7 cellular contexts compared by ENCODE assay signal in genomic region chr17:7136266-7136877, GRCh38. TPM values are rescaled to one million over a fixed set of nuclear protein-coding genes. Genes with fewer than 3 reads are reported as not detected.
DNase-seq lines count a peak whose midpoint lies in the region; ATAC-seq, FAIRE-seq and TF ChIP-seq lines count a peak whose summit lies in the region.

No MANE protein-coding gene starts in this region.

- peaks cover 70% of the 10 kb centered on the region for H3K4me1 ChIP-seq in HepG2 (ENCODE audit: insufficient read depth, low read length)

- no peak overlapping the region for H3K9ac ChIP-seq in HepG2 (ENCODE audit: insufficient read depth, low read depth, low read length)

- WGBS in HepG2 (ENCODE audit: low lambda C conversion rate) = 22% methylated on average over 9 of the region's 9 CpGs

- H3K36me3 ChIP-seq in HepG2 (replicated peaks in 1 of 2; ENCODE audit: control insufficient read depth in 1 of 2, insufficient read depth in 2 of 2, low read length in 2 of 2) = no peaks in the 10 kb centered on the region

- TF ChIP-seq POLR2A in GM12892 (IDR thresholded peaks at IDR 0.05; ENCODE audit: low read depth, low read length) (no peak), HepG2 (IDR thresholded peaks at IDR 0.05; ENCODE audit: insufficient read depth in 1 of 2, low read depth in 2 of 2, low read length in 2 of 2) (no peak)

- H3K79me2 ChIP-seq in HepG2 (ENCODE audit: insufficient read depth, low read length) = no peaks in the 10 kb centered on the region

- no peak for DNase-seq in GM12892 (ENCODE audit: insufficient read length)
- DNase-seq in NCI-H2196 (lab: John Stamatoyannopoulos, UW; ENCODE audit: unreplicated experiment) = peak; percentile 59
- peak; percentile 62 for DNase-seq in activated CD4-positive, alpha-beta T cell treated with anti-CD3 and anti-CD28 coated beads for 1 hour
- DNase-seq in cerebellar cortex (ENCODE audit: low spot score) = peak; percentile 80
- DNase-seq in HepG2 (ENCODE audit: low spot score) = peak; percentile 63
- peak; percentile 66 to 77 for DNase-seq in stimulated activated CD4-positive, alpha-beta T cell treated with anti-CD3 and anti-CD28 coated beads, Interleukin-4, amount 100 ng/mL, for 48 hours (ENCODE audit: low read depth in 2 of 2)

- peak; percentile 81 for TF ChIP-seq CTCF in HepG2 (CRISPR knock-in tag; IDR thresholded peaks at IDR 0.05)

- H3K4me3 ChIP-seq in HepG2 (replicated peaks in 1 of 3; ENCODE audit: insufficient read depth in 1 of 3, low read depth in 2 of 3, low read length in 3 of 3) = peak overlapping the region; percentile 24 to 50 (median 30)

- intact Hi-C loops in HepG2 (cut with micrococcal nuclease; ENCODE audit: unreplicated experiment) = loop anchor here (1.0 to 5.0 kb wide), 3 partner anchors 41 to 84 kb away; partner anchors contain the start of gene ASGR1

- ATAC-seq in HepG2 (no peak), HG02759 (IDR thresholded peaks at IDR 0.05; ENCODE audit: unreplicated experiment) (no peak)

- H4K20me1 ChIP-seq in HepG2 (ENCODE audit: insufficient read depth, low read length) = no peaks in the 10 kb centered on the region

- POLR2A ChIA-PET in HepG2 (lab: Yijun Ruan, JAX) = interaction anchor here (1.0 to 3.3 kb wide), 8 partner anchors 22 to 91 kb away, joined by 3 to 16 read pairs (median 8); partner anchors contain the start of gene ASGR2

- CTCF ChIA-PET in HepG2 (lab: Yijun Ruan, JAX; ENCODE audit: low intra/inter-chr PET ratio, low total read pairs) = interaction anchor here (1.2 to 4.0 kb wide), 5 partner anchors 10 to 90 kb away, joined by 4 to 64 read pairs (median 5); no protein-coding TSS in a partner anchor

- peak overlapping the region; percentile 78 for H3K4me2 ChIP-seq in HepG2 (ENCODE audit: low read depth, low read length)

- peak overlapping the region; percentile 66 for H3K27ac ChIP-seq in HepG2 (ENCODE audit: extremely low read length, insufficient read depth, low read length)

- H3K27me3 ChIP-seq in HepG2 (ENCODE audit: control insufficient read depth in 1 of 2, insufficient read depth in 2 of 2, low read length in 2 of 2) = no peaks in the 10 kb centered on the region

- no peak for TF ChIP-seq EP300 in HepG2 (IDR thresholded peaks at IDR 0.05; ENCODE audit: low read depth in 2 of 2, low read length in 2 of 2)
- TF ChIP-seq EP300 in HepG2 (CRISPR knock-in tag; IDR thresholded peaks at IDR 0.05; ENCODE audit: borderline replicate concordance) = no peak

- peak; percentile 89 for TF ChIP-seq RAD21 in HepG2 (CRISPR knock-in tag; IDR thresholded peaks at IDR 0.05)

- FAIRE-seq in GM12892 (lab: Jason Lieb, UNC) (peak; percentile 83), HepG2 (lab: Jason Lieb, UNC) (peak; percentile 56)

- no peaks in the 10 kb centered on the region for H3K9me3 ChIP-seq in HepG2 (ENCODE audit: low read length)

- no TSS peak for BruUV-seq in HepG2 (replicated peaks; lab: Mats Ljungman, UMichigan)

- no peak overlapping the region for H2AFZ ChIP-seq in HepG2 (ENCODE audit: low read length)

- in situ Hi-C loops in HepG2 (cut with HindIII; ENCODE audit: extremely low pct_ligation_motif_present, low pct_unique_long_range_greater_than_20kb) = loop anchor here (5.0 kb wide), 1 partner anchor 84 kb away; no protein-coding TSS in a partner anchor

TF ChIP-seq in HepG2, 621 proteins besides CTCF, POLR2A, EP300 and RAD21 (continues in another document):
- TF ChIP-seq SMYD3 (CRISPR knock-in tag; IDR thresholded peaks at IDR 0.05) (no peak), BRCA1 (CRISPR knock-in tag; IDR thresholded peaks at IDR 0.05) (0 out of 2 replicates have a peak, but pooled peaks have one; percentile 43), KMT2B (CRISPR knock-in tag; IDR thresholded peaks at IDR 0.05) (no peak), ZFP82 (CRISPR knock-in tag; IDR thresholded peaks at IDR 0.05; ENCODE audit: borderline replicate concordance) (no peak), SMC3 (IDR thresholded peaks at IDR 0.05; ENCODE audit: low read length) (peak; percentile 96), ZSCAN25 (CRISPR knock-in tag; IDR thresholded peaks at IDR 0.05) (no peak)

RNA-seq across cellular contexts. Expression of gene ASGR2, which starts 21.8 kb away (rescaled TPM):
- 0.32 TPM for polyA plus RNA-seq in GM12892 (2012; ENCODE audit: missing spikeins)
- 142 and 320 TPM in 2 replicates for total RNA-seq in HepG2 (2016; rRNA removed; fragmentation: Illumina TruSeq; extraction: Trizol)
- 153 and 157 TPM in 2 replicates for total RNA-seq in HepG2 (2016; cell fraction: cytosol; rRNA removed; fragmentation: Illumina TruSeq; extraction: Trizol; ENCODE audit: low read depth)
- total RNA-seq in HepG2 (2016; cell fraction: insoluble cytoplasmic fraction; rRNA removed; fragmentation: Illumina TruSeq; extraction: Trizol) = 137 and 326 TPM in 2 replicates
- 154 and 165 TPM in 2 replicates for total RNA-seq in HepG2 (2016; cell fraction: membrane; rRNA removed; fragmentation: Illumina TruSeq; extraction: Trizol)
- total RNA-seq in HepG2 (2016; cell fraction: nucleus; rRNA removed; fragmentation: Illumina TruSeq; extraction: Trizol) = 251 and 289 TPM in 2 replicates
- polyA plus RNA-seq in HepG2 (2011; rRNA removed) = 754 and 762 TPM in 2 replicates
- polyA plus RNA-seq in HepG2 (2011; cell fraction: cytosol; rRNA removed) = 620 and 780 TPM in 2 replicates
- 692 and 800 TPM in 2 replicates for polyA plus RNA-seq in HepG2 (2011; cell fraction: nucleus; rRNA removed)
- 341 and 394 TPM in 2 replicates for polyA plus RNA-seq in HepG2 (2012)
- 194 and 207 TPM in 2 replicates for polyA plus RNA-seq in HepG2 (2016; cell fraction: cytosol; fragmentation: Illumina TruSeq; extraction: Trizol; ENCODE audit: low read depth)
- polyA plus RNA-seq in HepG2 (2016; cell fraction: insoluble cytoplasmic fraction; fragmentation: Illumina TruSeq; extraction: Trizol; ENCODE audit: low read depth) = 170 and 186 TPM in 2 replicates
- polyA plus RNA-seq in HepG2 (2016; cell fraction: membrane; fragmentation: Illumina TruSeq; extraction: Trizol; ENCODE audit: low read depth) = 175 and 177 TPM in 2 replicates
- polyA plus RNA-seq in HepG2 (2016; cell fraction: nucleus; fragmentation: Illumina TruSeq; extraction: Trizol; ENCODE audit: insufficient read depth, low read depth) = 623 and 667 TPM in 2 replicates
- 371 TPM in 1 of 2 replicates, not detected in the other for polyA minus RNA-seq in HepG2 (2011; rRNA and poly(A)+ RNA removed; ENCODE audit: low replicate concordance)
- polyA minus RNA-seq in HepG2 (2011; cell fraction: cytosol; rRNA and poly(A)+ RNA removed) = 131 TPM in 2 replicates
- polyA minus RNA-seq in HepG2 (2011; cell fraction: nucleus; rRNA and poly(A)+ RNA removed) = 102 and 109 TPM in 2 replicates

RNA-seq across cellular contexts. Expression of gene ASGR1, which starts 42.8 kb away (rescaled TPM):
- polyA plus RNA-seq in GM12892 (2012; ENCODE audit: missing spikeins) = not detected
- 156 and 353 TPM in 2 replicates for total RNA-seq in HepG2 (2016; rRNA removed; fragmentation: Illumina TruSeq; extraction: Trizol)
- 114 and 140 TPM in 2 replicates for total RNA-seq in HepG2 (2016; cell fraction: cytosol; rRNA removed; fragmentation: Illumina TruSeq; extraction: Trizol; ENCODE audit: low read depth)
- 143 and 370 TPM in 2 replicates for total RNA-seq in HepG2 (2016; cell fraction: insoluble cytoplasmic fraction; rRNA removed; fragmentation: Illumina TruSeq; extraction: Trizol)
- total RNA-seq in HepG2 (2016; cell fraction: membrane; rRNA removed; fragmentation: Illumina TruSeq; extraction: Trizol) = 141 and 170 TPM in 2 replicates
- 259 and 311 TPM in 2 replicates for total RNA-seq in HepG2 (2016; cell fraction: nucleus; rRNA removed; fragmentation: Illumina TruSeq; extraction: Trizol)
- polyA plus RNA-seq in HepG2 (2011; rRNA removed) = 796 and 885 TPM in 2 replicates
- 756 and 1,094 TPM in 2 replicates for polyA plus RNA-seq in HepG2 (2011; cell fraction: cytosol; rRNA removed)
- polyA plus RNA-seq in HepG2 (2011; cell fraction: nucleus; rRNA removed) = 1,952 and 2,162 TPM in 2 replicates
- polyA plus RNA-seq in HepG2 (2012) = 455 and 483 TPM in 2 replicates
- polyA plus RNA-seq in HepG2 (2016; cell fraction: cytosol; fragmentation: Illumina TruSeq; extraction: Trizol; ENCODE audit: low read depth) = 105 and 129 TPM in 2 replicates
- 167 and 180 TPM in 2 replicates for polyA plus RNA-seq in HepG2 (2016; cell fraction: insoluble cytoplasmic fraction; fragmentation: Illumina TruSeq; extraction: Trizol; ENCODE audit: low read depth)
- 121 and 143 TPM in 2 replicates for polyA plus RNA-seq in HepG2 (2016; cell fraction: membrane; fragmentation: Illumina TruSeq; extraction: Trizol; ENCODE audit: low read depth)
- 760 and 778 TPM in 2 replicates for polyA plus RNA-seq in HepG2 (2016; cell fraction: nucleus; fragmentation: Illumina TruSeq; extraction: Trizol; ENCODE audit: insufficient read depth, low read depth)
- 0.19 and 386 TPM in 2 replicates for polyA minus RNA-seq in HepG2 (2011; rRNA and poly(A)+ RNA removed; ENCODE audit: low replicate concordance)
- 254 and 269 TPM in 2 replicates for polyA minus RNA-seq in HepG2 (2011; cell fraction: cytosol; rRNA and poly(A)+ RNA removed)
- 141 and 153 TPM in 2 replicates for polyA minus RNA-seq in HepG2 (2011; cell fraction: nucleus; rRNA and poly(A)+ RNA removed)

RNA-seq across cellular contexts. Expression of gene CLEC10A, which starts 56.3 kb away (rescaled TPM):
- polyA plus RNA-seq in GM12892 (2012; ENCODE audit: missing spikeins) = not detected
- not detected in 2 replicates for total RNA-seq in HepG2 (2016; rRNA removed; fragmentation: Illumina TruSeq; extraction: Trizol)
- total RNA-seq in HepG2 (2016; cell fraction: cytosol; rRNA removed; fragmentation: Illumina TruSeq; extraction: Trizol; ENCODE audit: low read depth) = not detected in 2 replicates
- total RNA-seq in HepG2 (2016; cell fraction: insoluble cytoplasmic fraction; rRNA removed; fragmentation: Illumina TruSeq; extraction: Trizol) = 0.06 TPM in 1 of 2 replicates, not detected in the other
- not detected in 2 replicates for total RNA-seq in HepG2 (2016; cell fraction: membrane; rRNA removed; fragmentation: Illumina TruSeq; extraction: Trizol)
- total RNA-seq in HepG2 (2016; cell fraction: nucleus; rRNA removed; fragmentation: Illumina TruSeq; extraction: Trizol) = 0.19 TPM in 1 of 2 replicates, not detected in the other
- polyA plus RNA-seq in HepG2 (2011; rRNA removed) = 0.33 and 0.65 TPM in 2 replicates
- polyA plus RNA-seq in HepG2 (2011; cell fraction: cytosol; rRNA removed) = 0.08 and 0.14 TPM in 2 replicates
- 1.3 and 2.4 TPM in 2 replicates for polyA plus RNA-seq in HepG2 (2011; cell fraction: nucleus; rRNA removed)
- 0.35 and 0.48 TPM in 2 replicates for polyA plus RNA-seq in HepG2 (2012)
- polyA plus RNA-seq in HepG2 (2016; cell fraction: cytosol; fragmentation: Illumina TruSeq; extraction: Trizol; ENCODE audit: low read depth) = not detected in 2 replicates
- polyA plus RNA-seq in HepG2 (2016; cell fraction: insoluble cytoplasmic fraction; fragmentation: Illumina TruSeq; extraction: Trizol; ENCODE audit: low read depth) = not detected in 2 replicates
- polyA plus RNA-seq in HepG2 (2016; cell fraction: membrane; fragmentation: Illumina TruSeq; extraction: Trizol; ENCODE audit: low read depth) = not detected in 2 replicates
- 0.68 and 0.90 TPM in 2 replicates for polyA plus RNA-seq in HepG2 (2016; cell fraction: nucleus; fragmentation: Illumina TruSeq; extraction: Trizol; ENCODE audit: insufficient read depth, low read depth)
- polyA minus RNA-seq in HepG2 (2011; rRNA and poly(A)+ RNA removed; ENCODE audit: low replicate concordance) = 0.18 TPM in 1 of 2 replicates, not detected in the other
- not detected in 2 replicates for polyA minus RNA-seq in HepG2 (2011; cell fraction: cytosol; rRNA and poly(A)+ RNA removed)
- polyA minus RNA-seq in HepG2 (2011; cell fraction: nucleus; rRNA and poly(A)+ RNA removed) = 0.64 and 1.2 TPM in 2 replicates
